22 cellular contexts compared by ENCODE assay signal in the genomic region with DNA sequence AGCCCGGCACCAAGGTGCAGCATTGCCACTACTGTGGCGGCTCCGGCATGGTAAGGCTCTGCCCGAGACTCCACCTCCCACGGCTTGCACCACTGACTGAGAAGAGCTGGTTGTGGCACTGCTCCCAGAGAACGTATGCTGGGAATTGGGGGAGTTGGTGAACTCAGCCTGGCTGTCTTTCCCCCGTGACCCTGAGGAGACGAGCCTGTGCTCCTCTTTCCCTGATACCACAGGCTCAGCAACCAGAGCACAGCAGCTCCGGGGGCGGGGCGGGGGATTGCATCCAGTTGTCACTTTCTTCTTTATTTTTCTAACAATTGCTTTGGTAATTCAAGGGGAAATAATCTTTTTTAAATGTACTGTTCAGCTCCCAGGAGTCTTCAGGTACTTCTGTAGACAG. TPM values are rescaled to one million over a fixed set of nuclear protein-coding genes. Genes with fewer than 3 reads are reported as not detected.
DNase-seq lines count a peak whose midpoint lies in the region; ATAC-seq and TF ChIP-seq lines count a peak whose summit lies in the region.
"Had no signal": no experiment of that assay in that cellular context is flagged by ENCODE, and none has a peak within 500 bp of the region (broad histone marks: within the 10 kb centered on the region; RNA-seq: fewer than 3 reads in every experiment).

No MANE protein-coding gene starts in this region.

- H3K27ac ChIP-seq in testis: no peak overlapping the region
- H3K27ac ChIP-seq in CD8-positive, alpha-beta T cell (ENCODE audit: low read depth, low read length): no peak overlapping the region
- H3K27ac ChIP-seq: 22Rv1, A549, BLaER1 had no signal

- no peak for ATAC-seq in activated CD8-positive, alpha-beta memory T cell treated with anti-CD3 and anti-CD28 coated beads, Interleukin-2, amount 10 ng/mL, durations not matched to agents 7 days and 5 days
- ATAC-seq in CD8-positive, alpha-beta T cell: no peak
- ATAC-seq: A549, GM12878 had no signal

- peaks cover 54% of the 10 kb centered on the region for H3K36me3 Mint-ChIP-seq in activated CD8-positive, alpha-beta memory T cell treated with anti-CD3 and anti-CD28 coated beads, Interleukin-2, amount 10 ng/mL, durations not matched to agents 7 days and 5 days
- H3K36me3 Mint-ChIP-seq in endothelial cell (ENCODE audit: low read depth, unreplicated experiment): peaks cover 42% of the 10 kb centered on the region
- peaks cover 73% of the 10 kb centered on the region for H3K36me3 Mint-ChIP-seq in nephron progenitor cell (ENCODE audit: low read depth)
- H3K36me3 Mint-ChIP-seq in HFFc6 (ENCODE audit: low read depth): peaks cover 25% of the 10 kb centered on the region
- H3K36me3 Mint-ChIP-seq in CD8-positive, alpha-beta T cell: peaks cover 83% of the 10 kb centered on the region

- no peaks in the 10 kb centered on the region for H3K27me3 ChIP-seq in testis
- H3K27me3 ChIP-seq in CD8-positive, alpha-beta T cell (ENCODE audit: insufficient read depth, low read length): no peaks in the 10 kb centered on the region
- H3K27me3 ChIP-seq: BE2C, BLaER1 had no signal

- H3K9me3 Mint-ChIP-seq in activated CD8-positive, alpha-beta memory T cell treated with anti-CD3 and anti-CD28 coated beads, Interleukin-2, amount 10 ng/mL, durations not matched to agents 7 days and 5 days (ENCODE audit: low read depth): no peaks in the 10 kb centered on the region
- H3K9me3 Mint-ChIP-seq in endothelial cell (ENCODE audit: unreplicated experiment) (no peaks in the 10 kb centered on the region), nephron progenitor cell (no peaks in the 10 kb centered on the region), HFFc6 (no peaks in the 10 kb centered on the region)
- no peaks in the 10 kb centered on the region for H3K9me3 Mint-ChIP-seq in CD8-positive, alpha-beta T cell
- H3K9me3 Mint-ChIP-seq: CD4-positive, alpha-beta memory T cell; CD4-positive, CD25-positive, alpha-beta regulatory T cell had no signal

- TF ChIP-seq POLR2A in testis (IDR thresholded peaks at IDR 0.05): no peak

- no peak overlapping the region for H3K4me3 Mint-ChIP-seq in activated CD8-positive, alpha-beta memory T cell treated with anti-CD3 and anti-CD28 coated beads, Interleukin-2, amount 10 ng/mL, durations not matched to agents 7 days and 5 days
- peak overlapping the region; percentile 25 for H3K4me3 Mint-ChIP-seq in endothelial cell (ENCODE audit: unreplicated experiment)
- H3K4me3 Mint-ChIP-seq in nephron progenitor cell: no peak overlapping the region
- no peak overlapping the region for H3K4me3 Mint-ChIP-seq in HFFc6
- H3K4me3 Mint-ChIP-seq in CD8-positive, alpha-beta T cell: no peak overlapping the region
- H3K4me3 Mint-ChIP-seq: CD14-positive monocyte; CD4-positive, alpha-beta memory T cell; CD4-positive, CD25-positive, alpha-beta regulatory T cell had no signal

- CTCF ChIA-PET in activated CD8-positive, alpha-beta memory T cell treated with anti-CD3 and anti-CD28 coated beads, Interleukin-2, amount 10 ng/mL, durations not matched to agents 7 days and 5 days (lab: Charles Lee): interaction anchor here (1.9 kb wide), 1 partner anchor 39 kb away, joined by 5 read pairs; no protein-coding TSS in a partner anchor
- CTCF ChIA-PET in CD8-positive, alpha-beta T cell (lab: Charles Lee): interaction anchor here (0.6 to 1.3 kb wide), 2 partner anchors 38 to 514 kb away, joined by 3 read pairs; no protein-coding TSS in a partner anchor

- TF ChIP-seq CTCF in endothelial cell (IDR thresholded peaks at IDR 0.05; ENCODE audit: unreplicated experiment) (no peak), nephron progenitor cell (IDR thresholded peaks at IDR 0.05) (no peak), testis (IDR thresholded peaks at IDR 0.05) (no peak), HFFc6 (IDR thresholded peaks at IDR 0.05) (no peak)
- no peak for TF ChIP-seq CTCF in CD8-positive, alpha-beta T cell (IDR thresholded peaks at IDR 0.05)

- POLR2A ChIA-PET in CD8-positive, alpha-beta T cell (lab: Charles Lee): no interaction called here

- no peak for DNase-seq in activated CD8-positive, alpha-beta memory T cell treated with anti-CD3 and anti-CD28 coated beads, Interleukin-2, amount 10 ng/mL, durations not matched to agents 7 days and 5 days
- no peak for DNase-seq in activated CD8-positive, alpha-beta memory T cell treated with anti-CD3 and anti-CD28 coated beads, Interleukin-2, amount 50 U/mL, for 48 hours
- DNase-seq in endothelial cell (ENCODE audit: low spot score) (no peak), nephron progenitor cell (no peak), testis (peak; percentile 80), HFFc6 (no peak), NCI-H2081 (lab: John Stamatoyannopoulos, UW) (no peak)
- no peak for DNase-seq in CD8-positive, alpha-beta T cell
- DNase-seq: AML-193; BE2C; C1 segment of cervical spinal cord; Caco-2; Calu3; CD4-positive, alpha-beta memory T cell; CD4-positive, CD25-positive, alpha-beta regulatory T cell; DMS79 treated with DMSO at 0.1 percent for 48 hours; GDM1 had no signal

- H3K36me3 ChIP-seq in testis (ENCODE audit: low read depth, missing control alignments): no peaks in the 10 kb centered on the region
- H3K36me3 ChIP-seq in CD8-positive, alpha-beta T cell (ENCODE audit: insufficient read depth, low read length): peaks cover 74% of the 10 kb centered on the region

- intact Hi-C loops in testis (cut with DNase I; ENCODE audit: low total_unique reads): no loop called here
- intact Hi-C loops in CD8-positive, alpha-beta T cell (cut with DNase I, micrococcal nuclease): no loop called here

- WGBS in testis, 2 donors: 78 to 91% methylated on average over 11 of the region's 11 CpGs

- H3K4me3 ChIP-seq in testis: no peak overlapping the region
- no peak overlapping the region for H3K4me3 ChIP-seq in CD8-positive, alpha-beta T cell (ENCODE audit: low read depth, low read length)
- H3K4me3 ChIP-seq: A549, BLaER1, GM12878 had no signal

- H3K9me3 ChIP-seq in testis: no peaks in the 10 kb centered on the region
- no peaks in the 10 kb centered on the region for H3K9me3 ChIP-seq in CD8-positive, alpha-beta T cell (ENCODE audit: low read length)
- H3K9me3 ChIP-seq: A549, BE2C, BLaER1, Caco-2 had no signal

- H3K4me1 ChIP-seq in testis: no peaks in the 10 kb centered on the region
- no peaks in the 10 kb centered on the region for H3K4me1 ChIP-seq in CD8-positive, alpha-beta T cell (ENCODE audit: insufficient read depth, low read length)
- H3K4me1 ChIP-seq: A549, BE2C, Caco-2 had no signal

- peak overlapping the region; percentile 11 for H3K27ac Mint-ChIP-seq in activated CD8-positive, alpha-beta memory T cell treated with anti-CD3 and anti-CD28 coated beads, Interleukin-2, amount 10 ng/mL, durations not matched to agents 7 days and 5 days
- H3K27ac Mint-ChIP-seq in endothelial cell (ENCODE audit: unreplicated experiment) (no peak overlapping the region), nephron progenitor cell (peak overlapping the region; percentile 57), HFFc6 (no peak overlapping the region)
- no peak overlapping the region for H3K27ac Mint-ChIP-seq in CD8-positive, alpha-beta T cell

- no peaks in the 10 kb centered on the region for H3K27me3 Mint-ChIP-seq in activated CD8-positive, alpha-beta memory T cell treated with anti-CD3 and anti-CD28 coated beads, Interleukin-2, amount 10 ng/mL, durations not matched to agents 7 days and 5 days
- H3K27me3 Mint-ChIP-seq in endothelial cell (ENCODE audit: unreplicated experiment) (peaks cover 2% of the 10 kb centered on the region), nephron progenitor cell (ENCODE audit: low read depth, poor library complexity) (peaks cover 4% of the 10 kb centered on the region), HFFc6 (ENCODE audit: insufficient read depth) (peaks cover 4% of the 10 kb centered on the region)
- no peaks in the 10 kb centered on the region for H3K27me3 Mint-ChIP-seq in CD8-positive, alpha-beta T cell (ENCODE audit: low read depth)
- H3K27me3 Mint-ChIP-seq: CD4-positive, alpha-beta memory T cell; CD4-positive, CD25-positive, alpha-beta regulatory T cell had no signal

- H3K4me1 Mint-ChIP-seq in activated CD8-positive, alpha-beta memory T cell treated with anti-CD3 and anti-CD28 coated beads, Interleukin-2, amount 10 ng/mL, durations not matched to agents 7 days and 5 days: peaks cover 5% of the 10 kb centered on the region
- H3K4me1 Mint-ChIP-seq in endothelial cell (ENCODE audit: unreplicated experiment) (no peaks in the 10 kb centered on the region), nephron progenitor cell (no peaks in the 10 kb centered on the region), HFFc6 (ENCODE audit: low read depth) (no peaks in the 10 kb centered on the region)
- H3K4me1 Mint-ChIP-seq in CD8-positive, alpha-beta T cell (ENCODE audit: low read depth): peaks cover 6% of the 10 kb centered on the region
- H3K4me1 Mint-ChIP-seq: CD14-positive monocyte had no signal

RNA-seq across cellular contexts. Expression of a gene that starts 16.7 kb away (rescaled TPM):
- 10 to 100 TPM; 64.0 to 68.7 TPM for total RNA-seq in activated CD8-positive, alpha-beta memory T cell treated with anti-CD3 and anti-CD28 coated beads, Interleukin-2, amount 10 ng/mL, durations not matched to agents 7 days and 5 days
- total RNA-seq in endothelial cell (ENCODE audit: unreplicated experiment): 32.0 TPM
- 10 to 100 TPM; 80.2 to 88.3 TPM for total RNA-seq in testis
- 56.0 TPM for polyA plus RNA-seq in testis (ENCODE audit: insufficient read depth, low read depth, low replicate concordance)
- total RNA-seq in HFFc6 (2021; fragmentation: NEBNext Ultra II Directional; extraction: Animal tissue kit (Norgen Biotek cat#: 25700)): 10 to 100 TPM; 40.8 to 54.4 (median 45.1) TPM
- total RNA-seq in CD8-positive, alpha-beta T cell: 10 to 100 TPM; 13.8 to 17.4 TPM

RNA-seq across cellular contexts. Expression of a gene that starts 26.0 kb away (rescaled TPM):
- total RNA-seq in activated CD8-positive, alpha-beta memory T cell treated with anti-CD3 and anti-CD28 coated beads, Interleukin-2, amount 10 ng/mL, durations not matched to agents 7 days and 5 days: 100 to 1,000 TPM; 142 to 246 TPM
- total RNA-seq in endothelial cell (ENCODE audit: unreplicated experiment) (103 TPM), testis (100 to 1,000 TPM; 126 to 147 TPM)
- polyA plus RNA-seq in testis (ENCODE audit: insufficient read depth, low read depth, low replicate concordance): 71.5 TPM
- 10 to 100 TPM; 12.1 to 20.9 (median 17.2) TPM for total RNA-seq in HFFc6 (2021; fragmentation: NEBNext Ultra II Directional; extraction: Animal tissue kit (Norgen Biotek cat#: 25700))
- total RNA-seq in CD8-positive, alpha-beta T cell: 100 to 1,000 TPM; 950 to 991 TPM

RNA-seq across cellular contexts. Expression of a gene that starts 32.1 kb away (rescaled TPM):
- 10 to 100 TPM; 52.5 to 72.5 TPM for total RNA-seq in activated CD8-positive, alpha-beta memory T cell treated with anti-CD3 and anti-CD28 coated beads, Interleukin-2, amount 10 ng/mL, durations not matched to agents 7 days and 5 days
- total RNA-seq in endothelial cell (ENCODE audit: unreplicated experiment) (35.3 TPM), testis (10 to 100 TPM; 24.3 to 31.7 TPM)
- 27.7 TPM for polyA plus RNA-seq in testis (ENCODE audit: insufficient read depth, low read depth, low replicate concordance)
- 10 to 100 TPM; 26.2 to 37.2 (median 33.7) TPM for total RNA-seq in HFFc6 (2021; fragmentation: NEBNext Ultra II Directional; extraction: Animal tissue kit (Norgen Biotek cat#: 25700))
- total RNA-seq in CD8-positive, alpha-beta T cell: 10 to 100 TPM; 30.5 to 31.8 TPM

RNA-seq across cellular contexts. Expression of a gene that starts 33.8 kb away (rescaled TPM):
- total RNA-seq in activated CD8-positive, alpha-beta memory T cell treated with anti-CD3 and anti-CD28 coated beads, Interleukin-2, amount 10 ng/mL, durations not matched to agents 7 days and 5 days: 100 to 1,000 TPM in 1 of 2 experiments, 10 to 100 TPM in 1; 96.5 to 103 TPM
- total RNA-seq in endothelial cell (ENCODE audit: unreplicated experiment): 225 TPM
- 10 to 100 TPM; 67.3 to 92.0 TPM for total RNA-seq in testis
- polyA plus RNA-seq in testis (ENCODE audit: insufficient read depth, low read depth, low replicate concordance): 216 TPM
- total RNA-seq in HFFc6 (2021; fragmentation: NEBNext Ultra II Directional; extraction: Animal tissue kit (Norgen Biotek cat#: 25700)): 10 to 100 TPM; 45.2 to 60.5 (median 54.9) TPM
- 10 to 100 TPM; 31.7 to 36.4 TPM for total RNA-seq in CD8-positive, alpha-beta T cell

Comparison
In these comparisons a context has a peak if more than half of its experiments do, and no peak if none do; other contexts are left out.
1. H3K27ac Mint-ChIP-seq: peak in activated CD8-positive, alpha-beta memory T cell treated with anti-CD3 and anti-CD28 coated beads, Interleukin-2, amount 10 ng/mL, durations not matched to agents 7 days and 5 days (single experiment) and nephron progenitor cell (single experiment); none in endothelial cell (single experiment), HFFc6 (single experiment) and CD8-positive, alpha-beta T cell (single experiment).